In genomic region chr2:207385903-207386302, GRCh38 we compare ENCODE assay signal across 12 cellular contexts.
A peak's percentile ranks its signal among the peaks of the same experiment; 100 is the strongest.
DNase-seq lines count a peak whose midpoint lies in the region; ATAC-seq and TF ChIP-seq lines count a peak whose summit lies in the region.
"Had no signal": no experiment of that assay in that cellular context is flagged by ENCODE, and none has a peak within 500 bp of the region (broad histone marks: within the 10 kb centered on the region; RNA-seq: fewer than 3 reads in every experiment).

No MANE protein-coding gene starts in this region.

- no peak overlapping the region for H3K4me3 Mint-ChIP-seq in activated CD4-positive, alpha-beta T cell treated with anti-CD3 and anti-CD28 coated beads for 36 hours
- H3K4me3 Mint-ChIP-seq: CD4-positive, alpha-beta T cell had no signal

- POLR2A ChIA-PET in activated CD4-positive, alpha-beta T cell treated with anti-CD3 and anti-CD28 coated beads for 36 hours (lab: Charles Lee) = no interaction called here

- CTCF ChIA-PET in mammary epithelial cell (lab: Charles Lee; ENCODE audit: low non-redundant PET) = no interaction called here
- CTCF ChIA-PET in activated CD4-positive, alpha-beta T cell treated with anti-CD3 and anti-CD28 coated beads for 36 hours (lab: Charles Lee) = no interaction called here

- H3K4me1 ChIP-seq in BLaER1 treated with 17β-estradiol and CSF1 and Interleukin-3, amounts not matched to agents 10 nM and 100 nM = peaks cover 0 to 18% (median 6%) of the 10 kb centered on the region in 10 experiments; a peak in 9 of 20 replicates
- H3K4me1 ChIP-seq in mammary epithelial cell (ENCODE audit: insufficient read depth, low read length) = peaks cover 5% of the 10 kb centered on the region
- H3K4me1 ChIP-seq: adrenal gland had no signal

- no peak overlapping the region for H3K27ac Mint-ChIP-seq in activated CD4-positive, alpha-beta T cell treated with anti-CD3 and anti-CD28 coated beads for 36 hours
- H3K27ac Mint-ChIP-seq: CD4-positive, alpha-beta T cell had no signal

- no peaks in the 10 kb centered on the region for H3K4me1 Mint-ChIP-seq in activated CD4-positive, alpha-beta T cell treated with anti-CD3 and anti-CD28 coated beads for 36 hours

- H3K36me3 ChIP-seq in BLaER1 treated with 17β-estradiol and CSF1 and Interleukin-3, amounts not matched to agents 10 nM and 100 nM = no peaks in the 10 kb centered on the region
- no peaks in the 10 kb centered on the region for H3K36me3 ChIP-seq in mammary epithelial cell (ENCODE audit: insufficient read depth, low read length)
- H3K36me3 ChIP-seq: adrenal gland had no signal

- peak overlapping the region; percentile 41 for H2AFZ ChIP-seq in mammary epithelial cell (ENCODE audit: low read depth, low read length)

- H3K27me3 ChIP-seq in BLaER1 treated with 17β-estradiol and CSF1 and Interleukin-3, amounts not matched to agents 10 nM and 100 nM = no peaks in the 10 kb centered on the region
- H3K27me3 ChIP-seq in mammary epithelial cell (ENCODE audit: insufficient read depth, low read length) = no peaks in the 10 kb centered on the region
- H3K27me3 ChIP-seq: adrenal gland had no signal

- no peaks in the 10 kb centered on the region for H3K27me3 Mint-ChIP-seq in activated CD4-positive, alpha-beta T cell treated with anti-CD3 and anti-CD28 coated beads for 36 hours
- H3K27me3 Mint-ChIP-seq: CD4-positive, alpha-beta T cell had no signal

- H3K9me3 ChIP-seq in BLaER1 treated with 17β-estradiol and CSF1 and Interleukin-3, amounts not matched to agents 10 nM and 100 nM (replicated peaks in 1 of 11) = peaks cover 12 to 29% (median 21%) of the 10 kb centered on the region in 11 experiments; a peak in 21 of 22 replicates
- peaks cover 2% of the 10 kb centered on the region for H3K9me3 ChIP-seq in mammary epithelial cell (replicated peaks; ENCODE audit: insufficient read depth, low read length)
- H3K9me3 ChIP-seq: adrenal gland had no signal

- no TSS peak for BruUV-seq in mammary epithelial cell (replicated peaks; lab: Mats Ljungman, UMichigan)

- H3K9me3 Mint-ChIP-seq in activated CD4-positive, alpha-beta T cell treated with anti-CD3 and anti-CD28 coated beads for 36 hours (ENCODE audit: low read depth) = peaks cover 12% of the 10 kb centered on the region

- H3K27ac ChIP-seq in BLaER1 treated with 17β-estradiol and CSF1 and Interleukin-3, amounts not matched to agents 10 nM and 100 nM = peak overlapping the region in 4 of 11 experiments; percentile 36 to 46 (median 38); a peak in 6 of 22 replicates
- H3K27ac ChIP-seq in mammary epithelial cell (ENCODE audit: insufficient read depth, low read depth, low read length) = no peak overlapping the region
- H3K27ac ChIP-seq: adrenal gland had no signal

- no peaks in the 10 kb centered on the region for H3K36me3 Mint-ChIP-seq in activated CD4-positive, alpha-beta T cell treated with anti-CD3 and anti-CD28 coated beads for 36 hours (ENCODE audit: low read depth)

- H3K79me2 ChIP-seq in mammary epithelial cell (ENCODE audit: insufficient read depth, low read length) = no peaks in the 10 kb centered on the region

- intact Hi-C loops in mammary epithelial cell (cut with micrococcal nuclease) = no loop called here
- intact Hi-C loops in activated CD4-positive, alpha-beta T cell treated with anti-CD3 and anti-CD28 coated beads for 36 hours (cut with DNase I, micrococcal nuclease) = no loop called here

- no peak overlapping the region for H3K4me3 ChIP-seq in BLaER1 treated with 17β-estradiol and CSF1 and Interleukin-3, amounts not matched to agents 10 nM and 100 nM
- no peak overlapping the region for H3K4me3 ChIP-seq in mammary epithelial cell (replicated peaks in 1 of 3; ENCODE audit: insufficient read depth in 1 of 3, low read depth in 2 of 3, low read length in 3 of 3)
- H3K4me3 ChIP-seq: adrenal gland, mucosa of descending colon had no signal

- dilution Hi-C loops in mammary epithelial cell (cut with HindIII; ENCODE audit: low sequenced_read_pairs) = no loop called here

- 100% methylated on average over 1 of the region's 1 CpG for WGBS in mammary epithelial cell (ENCODE audit: low coverage, missing lambda C conversion rate)

- no peak overlapping the region for H3K9ac ChIP-seq in BLaER1 treated with 17β-estradiol and CSF1 and Interleukin-3, amounts not matched to agents 10 nM and 100 nM
- H3K9ac ChIP-seq in mammary epithelial cell (ENCODE audit: insufficient read depth, low read length) = no peak overlapping the region

- DNase-seq in Kasumi-1 (lab: John Stamatoyannopoulos, UW) (peak; percentile 30 to 34), mammary epithelial cell (peak; percentile 53), kidney glomerular epithelial cell (lab: John Stamatoyannopoulos, UW) (peak; percentile 52), DMS 273 treated with DMSO at 0.1 percent for 48 hours (lab: John Stamatoyannopoulos, UW) (no peak), NCI-H526 (lab: John Stamatoyannopoulos, UW) (no peak)
- DNase-seq in activated CD4-positive, alpha-beta T cell treated with anti-CD3 and anti-CD28 coated beads for 36 hours = no peak
- DNase-seq: adrenal gland; CD4-positive, alpha-beta T cell; mucosa of descending colon; RPMI8226 had no signal

- no peaks in the 10 kb centered on the region for H4K20me1 ChIP-seq in BLaER1 treated with 17β-estradiol and CSF1 and Interleukin-3, amounts not matched to agents 10 nM and 100 nM
- no peaks in the 10 kb centered on the region for H4K20me1 ChIP-seq in mammary epithelial cell (ENCODE audit: insufficient read depth, low read length)

- in situ Hi-C loops in mammary epithelial cell (cut with MboI; ENCODE audit: low sequenced_read_pairs in 2 of 2) = no loop called here

- ATAC-seq in GM19023 (IDR thresholded peaks at IDR 0.05; ENCODE audit: unreplicated experiment) = no peak
- no peak for ATAC-seq in activated CD4-positive, alpha-beta T cell treated with anti-CD3 and anti-CD28 coated beads for 36 hours
- ATAC-seq: mucosa of descending colon had no signal

- H3K4me2 ChIP-seq in BLaER1 treated with 17β-estradiol and CSF1 and Interleukin-3, amounts not matched to agents 10 nM and 100 nM = peak overlapping the region in 7 of 11 experiments; percentile 19 to 50 (median 38); a peak in 9 of 22 replicates
- H3K4me2 ChIP-seq in mammary epithelial cell (ENCODE audit: insufficient read depth, low read depth, low read length) = no peak overlapping the region

- TF ChIP-seq CTCF in mammary epithelial cell (conservative IDR thresholded peaks at IDR 0.05 in 1 of 2, IDR thresholded peaks at IDR 0.05 in 1 of 2; ENCODE audit: extremely low read depth in 1 of 2, insufficient read depth in 1 of 2, low read depth in 1 of 2, low read length in 2 of 2) = no peak

Comparison
In these comparisons a context has a peak if more than half of its experiments do, and no peak if none do; other contexts are left out.
1. DNase-seq: peak in Kasumi-1 (2 of 2), mammary epithelial cell (single experiment) and kidney glomerular epithelial cell (single experiment); none in DMS 273 treated with DMSO at 0.1 percent for 48 hours (single experiment), NCI-H526 (0 of 2) and activated CD4-positive, alpha-beta T cell treated with anti-CD3 and anti-CD28 coated beads for 36 hours (single experiment).